ENCODE assay signal across 8 cellular contexts in the genomic region with DNA sequence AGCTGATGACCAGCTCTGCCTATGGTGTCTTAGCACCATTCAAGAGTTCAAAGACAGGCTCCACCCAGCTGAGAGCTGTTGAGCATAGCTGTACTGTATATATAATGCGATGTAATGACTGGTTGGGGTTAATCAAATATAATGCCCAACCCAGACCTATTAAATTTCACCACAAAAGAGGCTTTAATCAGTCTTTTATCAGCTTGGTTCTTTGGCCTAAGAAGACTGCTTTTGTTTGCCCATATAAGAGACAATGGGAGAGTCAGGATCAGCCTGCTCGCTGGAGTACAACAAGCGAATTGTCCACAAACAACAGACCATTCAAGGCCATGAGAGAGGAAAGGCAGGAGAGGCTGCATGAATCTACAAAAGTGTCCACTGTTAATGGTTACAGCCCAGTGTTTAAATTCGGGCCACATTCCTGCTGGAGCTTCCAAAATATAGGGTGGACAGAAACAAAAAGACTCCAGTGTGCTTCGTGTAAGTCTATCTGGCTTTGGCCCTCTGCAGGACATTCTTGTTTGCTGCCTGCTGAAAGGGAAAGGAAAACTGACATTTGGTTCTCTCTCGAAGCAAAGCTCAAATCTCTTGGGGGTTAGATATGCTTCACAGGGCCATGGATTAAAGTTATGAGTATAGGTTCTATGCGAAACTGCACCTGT.
DNase-seq lines count a peak whose midpoint lies in the region; ATAC-seq and TF ChIP-seq lines count a peak whose summit lies in the region.

No MANE protein-coding gene starts in this region.

- H3K4me3 ChIP-seq in GM12875 (ENCODE audit: low read depth, low read length) (no peak overlapping the region), thyroid gland (replicated peaks in 1 of 3) (no peak overlapping the region)

- H3K9me3 ChIP-seq in thyroid gland, result no peaks in the 10 kb centered on the region

- TF ChIP-seq POLR2A in thyroid gland (IDR thresholded peaks at IDR 0.05), result no peak

- H3K27ac ChIP-seq in thyroid gland, result no peak overlapping the region

- DNase-seq in SW480 (ENCODE audit: low spot score) (peak; percentile 64), middle frontal gyrus (ENCODE audit: extremely low spot score, low spot score) (peak; percentile 73), mesenteric fat pad (ENCODE audit: low spot score) (no peak), thyroid gland (no peak), activated gamma-delta T cell treated with Interleukin-2 at 50 U/mL for 16 hours (no peak), iPS-NIHi7 (ENCODE audit: extremely low spot score) (no peak)

- WGBS in thyroid gland, 2 donors, result 72 to 77% methylated on average over 7 of the region's 7 CpGs

- TF ChIP-seq CTCF in GM12875 (IDR thresholded peaks at IDR 0.05; ENCODE audit: borderline replicate concordance, insufficient read depth, low read depth, low read length) (peak; percentile 46), thyroid gland (IDR thresholded peaks at IDR 0.05) (no peak)

- H3K36me3 ChIP-seq in thyroid gland, result no peaks in the 10 kb centered on the region

- no peaks in the 10 kb centered on the region for H3K4me1 ChIP-seq in thyroid gland

- ATAC-seq in HG02571 (IDR thresholded peaks at IDR 0.05; ENCODE audit: unreplicated experiment), result peak; percentile 84

- no peaks in the 10 kb centered on the region for H3K27me3 ChIP-seq in thyroid gland

- intact Hi-C loops in thyroid gland (cut with DNase I), result no loop called here

Comparison
In these comparisons a context has a peak if more than half of its experiments do, and no peak if none do; other contexts are left out.
1. DNase-seq: peak in SW480 (single experiment) and middle frontal gyrus (single experiment); none in mesenteric fat pad (single experiment), thyroid gland (0 of 2), activated gamma-delta T cell treated with Interleukin-2 at 50 U/mL for 16 hours (single experiment) and iPS-NIHi7 (single experiment).